8 cellular contexts compared by ENCODE assay signal in the genomic region with DNA sequence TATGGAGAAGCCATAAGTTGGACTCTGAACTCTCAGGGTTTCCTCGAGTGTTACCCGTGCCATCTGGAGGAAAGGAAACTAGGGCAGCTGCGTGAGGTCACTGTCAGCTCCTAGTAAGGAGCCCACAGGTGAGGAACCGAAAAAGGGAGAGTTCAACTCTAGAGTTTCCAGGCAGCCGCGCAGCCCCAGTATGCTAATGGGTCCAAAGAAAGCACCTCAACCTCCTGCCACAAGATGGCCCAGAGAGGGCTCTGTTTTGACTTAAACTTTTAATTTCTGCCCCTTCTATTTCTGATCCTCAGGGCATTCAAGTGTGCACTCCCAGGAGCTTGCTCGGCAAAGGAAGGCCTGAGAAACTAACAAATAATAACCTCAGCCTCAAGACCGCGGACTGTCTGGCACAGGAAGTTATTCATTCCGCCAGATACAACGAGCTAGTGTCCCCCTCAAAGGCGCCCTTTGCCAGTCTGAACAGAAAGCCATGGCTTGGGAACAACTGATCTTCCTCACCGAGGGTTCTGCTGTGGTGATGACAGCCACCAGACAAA. TPM values are rescaled to one million over a fixed set of nuclear protein-coding genes. Genes with fewer than 3 reads are reported as not detected.
DNase-seq lines count a peak whose midpoint lies in the region; ATAC-seq and TF ChIP-seq lines count a peak whose summit lies in the region.

No MANE protein-coding gene starts in this region.

- CTCF ChIA-PET in activated CD8-positive, alpha-beta memory T cell treated with anti-CD3 and anti-CD28 coated beads, Interleukin-2, amount 10 ng/mL, durations not matched to agents 7 days and 5 days (lab: Charles Lee), result interaction anchor here (1.0 to 1.8 kb wide), 6 partner anchors 11 to 178 kb away, joined by 3 to 4 read pairs (median 4); no protein-coding TSS in a partner anchor

- TF ChIP-seq CTCF in dorsolateral prefrontal cortex (IDR thresholded peaks at IDR 0.05 in 54 of 56, conservative IDR thresholded peaks at IDR 0.05 in 2 of 56; ENCODE audit: low read depth in 1 of 56, partially characterized antibody in 56 of 56) (peak in 17 of 56 donors; percentile 6 to 29 (median 17)), natural killer cell (IDR thresholded peaks at IDR 0.05) (no peak)

- H3K27me3 Mint-ChIP-seq in activated CD8-positive, alpha-beta memory T cell treated with anti-CD3 and anti-CD28 coated beads, Interleukin-2, amount 10 ng/mL, durations not matched to agents 7 days and 5 days, result no peaks in the 10 kb centered on the region
- H3K27me3 Mint-ChIP-seq in natural killer cell (ENCODE audit: low read depth in 2 of 2), result no peaks in the 10 kb centered on the region

- ATAC-seq in activated CD8-positive, alpha-beta memory T cell treated with anti-CD3 and anti-CD28 coated beads, Interleukin-2, amount 10 ng/mL, durations not matched to agents 7 days and 5 days, result peak; percentile 40
- peak; percentile 81 for ATAC-seq in HG02678 (IDR thresholded peaks at IDR 0.05; ENCODE audit: unreplicated experiment)
- peak; percentile 76 to 90 (median 83) for ATAC-seq in natural killer cell

- H3K27ac Mint-ChIP-seq in activated CD8-positive, alpha-beta memory T cell treated with anti-CD3 and anti-CD28 coated beads, Interleukin-2, amount 10 ng/mL, durations not matched to agents 7 days and 5 days, result peak overlapping the region; percentile 52
- H3K27ac Mint-ChIP-seq in natural killer cell, result peak overlapping the region; percentile 58 to 73

- H3K4me3 Mint-ChIP-seq in activated CD8-positive, alpha-beta memory T cell treated with anti-CD3 and anti-CD28 coated beads, Interleukin-2, amount 10 ng/mL, durations not matched to agents 7 days and 5 days, result no peak overlapping the region
- H3K4me3 Mint-ChIP-seq in natural killer cell, result peak overlapping the region; percentile 50

- H3K36me3 Mint-ChIP-seq in activated CD8-positive, alpha-beta memory T cell treated with anti-CD3 and anti-CD28 coated beads, Interleukin-2, amount 10 ng/mL, durations not matched to agents 7 days and 5 days, result peaks cover 5% of the 10 kb centered on the region
- H3K36me3 Mint-ChIP-seq in natural killer cell, result peaks cover 1% of the 10 kb centered on the region

- H3K4me1 Mint-ChIP-seq in activated CD8-positive, alpha-beta memory T cell treated with anti-CD3 and anti-CD28 coated beads, Interleukin-2, amount 10 ng/mL, durations not matched to agents 7 days and 5 days, result peaks cover 39% of the 10 kb centered on the region
- peaks cover 33 to 40% of the 10 kb centered on the region in 2 donors for H3K4me1 Mint-ChIP-seq in natural killer cell

- DNase-seq in activated CD8-positive, alpha-beta memory T cell treated with anti-CD3 and anti-CD28 coated beads, Interleukin-2, amount 10 ng/mL, durations not matched to agents 7 days and 5 days, result no peak
- DNase-seq in activated CD8-positive, alpha-beta memory T cell treated with anti-CD3 and anti-CD28 coated beads, Interleukin-2, amount 50 U/mL, for 48 hours, result no peak
- peak; percentile 65 for DNase-seq in NCI-H69 (lab: John Stamatoyannopoulos, UW)
- peak; percentile 26 to 82 (median 68) for DNase-seq in dorsolateral prefrontal cortex
- DNase-seq in natural killer cell, result no peak
- no peak for DNase-seq in AG08396 (ENCODE audit: low spot score)
- DNase-seq in NK-92 treated with Interleukin-12 subunit alpha and Interleukin-12 subunit beta, amount 100 ng/mL, for 24 hours (lab: John Stamatoyannopoulos, UW), result no peak

- H3K27me3 ChIP-seq in dorsolateral prefrontal cortex, result no peaks in the 10 kb centered on the region

- intact Hi-C loops in dorsolateral prefrontal cortex (cut with DNase I) (loop anchor here in 1 of 2 donors (2.0 kb wide), 1 partner anchor 13 kb away; the partner anchor contains the start of gene SCARB2), natural killer cell (cut with micrococcal nuclease) (no loop called here)

- peak overlapping the region; percentile 72 to 100 (median 97) for H3K27ac ChIP-seq in dorsolateral prefrontal cortex

- H3K4me3 ChIP-seq in dorsolateral prefrontal cortex, result peak overlapping the region in 50 of 59 donors; percentile 1 to 61 (median 23)

- H3K9me3 Mint-ChIP-seq in activated CD8-positive, alpha-beta memory T cell treated with anti-CD3 and anti-CD28 coated beads, Interleukin-2, amount 10 ng/mL, durations not matched to agents 7 days and 5 days (ENCODE audit: low read depth), result no peaks in the 10 kb centered on the region
- no peaks in the 10 kb centered on the region for H3K9me3 Mint-ChIP-seq in natural killer cell

RNA-seq across cellular contexts. Expression of gene SCARB2, which starts 13.9 kb away (rescaled TPM):
- total RNA-seq in activated CD8-positive, alpha-beta memory T cell treated with anti-CD3 and anti-CD28 coated beads, Interleukin-2, amount 10 ng/mL, durations not matched to agents 7 days and 5 days, result 10 to 100 TPM in 1 of 2 experiments, 1 to 10 TPM in 1; 8.9 to 15.6 TPM
- total RNA-seq in dorsolateral prefrontal cortex (100 to 1,000 TPM; 107 to 347 (median 169) TPM), natural killer cell (10 to 100 TPM; 22.0 to 39.0 (median 30.4) TPM)

RNA-seq across cellular contexts. Expression of gene NUP54, which starts 51.5 kb away (rescaled TPM):
- 10 to 100 TPM; 46.8 to 57.5 TPM for total RNA-seq in activated CD8-positive, alpha-beta memory T cell treated with anti-CD3 and anti-CD28 coated beads, Interleukin-2, amount 10 ng/mL, durations not matched to agents 7 days and 5 days
- total RNA-seq in dorsolateral prefrontal cortex, result 10 to 100 TPM; 26.9 to 65.4 (median 45.4) TPM
- 100 to 1,000 TPM; 102 to 114 (median 108) TPM for total RNA-seq in natural killer cell

RNA-seq across cellular contexts. Expression of gene FAM47E, which starts 51.8 kb away (rescaled TPM):
- under 1 TPM in 1 of 2 experiments, not detected in 1; 0.18 TPM for total RNA-seq in activated CD8-positive, alpha-beta memory T cell treated with anti-CD3 and anti-CD28 coated beads, Interleukin-2, amount 10 ng/mL, durations not matched to agents 7 days and 5 days
- total RNA-seq in dorsolateral prefrontal cortex, result 10 to 100 TPM in 118 of 120 experiments, 1 to 10 TPM in 2; 7.2 to 35.1 (median 21.0) TPM
- under 1 TPM in 2 of 3 donors, not detected in 1; 0.21 to 0.85 TPM for total RNA-seq in natural killer cell

Comparison
In these comparisons a context has a peak if more than half of its experiments do, and no peak if none do; other contexts are left out.
1. DNase-seq: peak in NCI-H69 (single experiment) and dorsolateral prefrontal cortex (10 of 10); none in activated CD8-positive, alpha-beta memory T cell treated with anti-CD3 and anti-CD28 coated beads, Interleukin-2, amount 10 ng/mL, durations not matched to agents 7 days and 5 days (single experiment), activated CD8-positive, alpha-beta memory T cell treated with anti-CD3 and anti-CD28 coated beads, Interleukin-2, amount 50 U/mL, for 48 hours (single experiment), natural killer cell (single experiment), AG08396 (single experiment) and NK-92 treated with Interleukin-12 subunit alpha and Interleukin-12 subunit beta, amount 100 ng/mL, for 24 hours (single experiment).
2. RNA of gene FAM47E, which starts 51.8 kb away (total RNA-seq): 7.2 to 35.1 TPM in dorsolateral prefrontal cortex; 0.21 to 0.85 TPM in natural killer cell and 0.18 TPM in activated CD8-positive, alpha-beta memory T cell treated with anti-CD3 and anti-CD28 coated beads, Interleukin-2, amount 10 ng/mL, durations not matched to agents 7 days and 5 days; every median in the first group is over 4 times any median in the second.
3. Peak in every context shown above with its lines, with median percentiles within 50 percentile points of each other: ATAC-seq.